ENCODE assay signal across 20 cellular contexts in the genomic region with DNA sequence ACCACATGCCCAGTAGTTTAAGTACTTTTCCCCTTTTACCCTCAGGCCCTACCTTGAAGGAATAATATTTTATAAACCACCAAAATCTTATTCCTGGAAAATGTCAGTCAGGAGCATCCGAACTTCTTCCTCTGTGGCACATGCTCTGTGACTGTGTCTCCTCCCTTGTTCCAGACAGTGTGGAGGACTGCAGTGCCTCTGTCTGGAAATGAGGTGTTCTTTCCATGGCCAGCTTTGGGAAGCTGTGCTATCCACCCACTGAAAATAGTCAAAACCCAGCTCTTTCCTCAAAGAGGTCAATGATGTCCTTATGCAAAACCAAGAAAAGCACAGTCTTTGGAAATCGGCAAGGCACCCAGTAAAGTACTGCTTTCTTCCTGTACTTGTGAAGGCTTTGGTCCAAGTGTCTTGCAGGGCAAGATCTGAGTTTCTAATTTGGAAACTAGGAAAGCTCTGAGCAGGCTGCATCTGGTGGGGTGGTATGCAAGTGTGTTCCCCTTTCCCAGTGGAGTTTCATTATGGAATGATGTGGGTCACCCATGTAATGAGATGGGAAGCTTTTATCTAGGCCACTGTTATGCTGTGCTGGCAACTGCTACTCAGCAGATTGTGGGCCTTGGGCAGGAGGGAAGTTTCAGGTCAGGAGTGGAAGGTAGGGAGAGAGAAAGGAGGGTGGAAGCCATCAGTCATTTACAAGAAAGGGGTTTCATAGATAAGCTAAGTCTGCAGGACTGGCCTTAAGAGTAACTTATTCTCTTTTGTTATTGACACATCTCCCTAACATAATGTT. TPM values are rescaled to one million over a fixed set of nuclear protein-coding genes. Genes with fewer than 3 reads are reported as not detected.
DNase-seq lines count a peak whose midpoint lies in the region; ATAC-seq and TF ChIP-seq lines count a peak whose summit lies in the region.
"Had no signal": no experiment of that assay in that cellular context is flagged by ENCODE, and none has a peak within 500 bp of the region (broad histone marks: within the 10 kb centered on the region; RNA-seq: fewer than 3 reads in every experiment).

No MANE protein-coding gene starts in this region.

- intact Hi-C loops in natural killer cell (cut with micrococcal nuclease) (no loop called here), ovary (cut with DNase I) (no loop called here)
- intact Hi-C loops in activated T-helper 1 cell treated with anti-CD3 and anti-CD28 coated beads, Interleukin-12 subunit alpha, Interleukin-12 subunit beta, Interleukin-2, Interleukin-4 antibody, amounts not matched to agents 30 ng/mL and 10 ng/mL and 1 ng/mL, durations not matched to agents 14 hours and 24 hours and 36 hours (cut with micrococcal nuclease), result no loop called here

- H3K9me3 ChIP-seq in right atrium auricular region, result no peaks in the 10 kb centered on the region
- no peaks in the 10 kb centered on the region for H3K9me3 ChIP-seq in ovary
- H3K9me3 ChIP-seq: MG63 had no signal

- H3K9me3 Mint-ChIP-seq in natural killer cell treated with Interleukin-12 subunit alpha and Interleukin-12 subunit beta and Interleukin-15 and Interleukin-18, amount 100 ng/mL, for 72 hours, result peaks cover 5% of the 10 kb centered on the region
- H3K9me3 Mint-ChIP-seq in natural killer cell, result no peaks in the 10 kb centered on the region
- no peaks in the 10 kb centered on the region for H3K9me3 Mint-ChIP-seq in activated T-helper 1 cell treated with anti-CD3 and anti-CD28 coated beads, Interleukin-12 subunit alpha, Interleukin-12 subunit beta, Interleukin-2, Interleukin-4 antibody, amounts not matched to agents 30 ng/mL and 10 ng/mL and 1 ng/mL, durations not matched to agents 14 hours and 24 hours and 36 hours
- H3K9me3 Mint-ChIP-seq: brain, H9, neural crest cell, type B pancreatic cell had no signal

- no peak overlapping the region for H3K4me3 Mint-ChIP-seq in natural killer cell treated with Interleukin-12 subunit alpha and Interleukin-12 subunit beta and Interleukin-15 and Interleukin-18, amount 100 ng/mL, for 72 hours
- no peak overlapping the region for H3K4me3 Mint-ChIP-seq in natural killer cell
- peak overlapping the region; percentile 70 for H3K4me3 Mint-ChIP-seq in activated T-helper 1 cell treated with anti-CD3 and anti-CD28 coated beads, Interleukin-12 subunit alpha, Interleukin-12 subunit beta, Interleukin-2, Interleukin-4 antibody, amounts not matched to agents 30 ng/mL and 10 ng/mL and 1 ng/mL, durations not matched to agents 14 hours and 24 hours and 36 hours
- H3K4me3 Mint-ChIP-seq: brain, H9, neural crest cell, type B pancreatic cell had no signal

- TF ChIP-seq EP300 in ovary (IDR thresholded peaks at IDR 0.05), result no peak

- H3K36me3 Mint-ChIP-seq in natural killer cell treated with Interleukin-12 subunit alpha and Interleukin-12 subunit beta and Interleukin-15 and Interleukin-18, amount 100 ng/mL, for 72 hours, result peaks cover 5% of the 10 kb centered on the region
- peaks cover 6% of the 10 kb centered on the region for H3K36me3 Mint-ChIP-seq in natural killer cell
- H3K36me3 Mint-ChIP-seq in activated T-helper 1 cell treated with anti-CD3 and anti-CD28 coated beads, Interleukin-12 subunit alpha, Interleukin-12 subunit beta, Interleukin-2, Interleukin-4 antibody, amounts not matched to agents 30 ng/mL and 10 ng/mL and 1 ng/mL, durations not matched to agents 14 hours and 24 hours and 36 hours (ENCODE audit: low read depth), result peaks cover 76% of the 10 kb centered on the region
- H3K36me3 Mint-ChIP-seq: brain, type B pancreatic cell had no signal

- peaks cover 0 to 60% of the 10 kb centered on the region in 2 donors for H3K4me1 ChIP-seq in right atrium auricular region
- peaks cover 11% of the 10 kb centered on the region for H3K4me1 ChIP-seq in ovary (ENCODE audit: insufficient read depth)

- WGBS in ovary, 3 donors, result 68 to 79% (median 77%) methylated on average over 2 of the region's 2 CpGs

- TF ChIP-seq POLR2A in ovary (IDR thresholded peaks at IDR 0.05), result no peak

- no peaks in the 10 kb centered on the region for H3K27me3 Mint-ChIP-seq in natural killer cell treated with Interleukin-12 subunit alpha and Interleukin-12 subunit beta and Interleukin-15 and Interleukin-18, amount 100 ng/mL, for 72 hours
- no peaks in the 10 kb centered on the region for H3K27me3 Mint-ChIP-seq in natural killer cell (ENCODE audit: low read depth in 2 of 2)
- no peaks in the 10 kb centered on the region for H3K27me3 Mint-ChIP-seq in activated T-helper 1 cell treated with anti-CD3 and anti-CD28 coated beads, Interleukin-12 subunit alpha, Interleukin-12 subunit beta, Interleukin-2, Interleukin-4 antibody, amounts not matched to agents 30 ng/mL and 10 ng/mL and 1 ng/mL, durations not matched to agents 14 hours and 24 hours and 36 hours (ENCODE audit: insufficient read depth)

- peaks cover 68 to 76% of the 10 kb centered on the region in 2 donors for H3K4me1 Mint-ChIP-seq in natural killer cell treated with Interleukin-12 subunit alpha and Interleukin-12 subunit beta and Interleukin-15 and Interleukin-18, amount 100 ng/mL, for 72 hours (ENCODE audit: low read depth in 2 of 2)
- H3K4me1 Mint-ChIP-seq in natural killer cell, result peaks cover 88% of the 10 kb centered on the region in 2 donors
- H3K4me1 Mint-ChIP-seq in activated T-helper 1 cell treated with anti-CD3 and anti-CD28 coated beads, Interleukin-12 subunit alpha, Interleukin-12 subunit beta, Interleukin-2, Interleukin-4 antibody, amounts not matched to agents 30 ng/mL and 10 ng/mL and 1 ng/mL, durations not matched to agents 14 hours and 24 hours and 36 hours (ENCODE audit: low read depth), result peaks cover 97% of the 10 kb centered on the region
- H3K4me1 Mint-ChIP-seq: neural crest cell had no signal

- H3K27ac ChIP-seq in right atrium auricular region (peak overlapping the region; percentile 10 to 12), ovary (no peak overlapping the region)
- H3K27ac ChIP-seq: PC-9 had no signal

- no peaks in the 10 kb centered on the region for H3K36me3 ChIP-seq in right atrium auricular region
- no peaks in the 10 kb centered on the region for H3K36me3 ChIP-seq in ovary
- H3K36me3 ChIP-seq: MG63 had no signal

- DNase-seq in natural killer cell treated with Interleukin-12 subunit alpha and Interleukin-12 subunit beta and Interleukin-15 and Interleukin-18, amount 100 ng/mL, for 72 hours (ENCODE audit: low spot score), result no peak
- no peak for DNase-seq in natural killer cell
- DNase-seq in activated T-helper 1 cell treated with anti-CD3 and anti-CD28 coated beads, Interleukin-12 subunit alpha, Interleukin-12 subunit beta, Interleukin-2, Interleukin-4 antibody, amounts not matched to agents 30 ng/mL and 10 ng/mL and 1 ng/mL, durations not matched to agents 14 hours and 24 hours and 36 hours (ENCODE audit: low spot score), result no peak
- DNase-seq in right atrium auricular region (ENCODE audit: low spot score), result no peak
- DNase-seq in GM20000 (ENCODE audit: low spot score), result no peak
- no peak for DNase-seq in ovary
- no peak for DNase-seq in DMS114 treated with DMSO at 0.1 percent for 48 hours (lab: John Stamatoyannopoulos, UW; ENCODE audit: unreplicated experiment)
- DNase-seq: activated CD4-positive, alpha-beta T cell treated with anti-CD3 and anti-CD28 coated beads for 1 hour; activated effector memory CD4-positive, alpha-beta T cell treated with Interleukin-2 at 50 U/mL for 16 hours; DMS79 treated with DMSO at 0.1 percent for 48 hours; H9; MG63; NCI-H2029; NCI-H524; PC-9; SW 1271 had no signal

- H3K4me3 ChIP-seq in right atrium auricular region (no peak overlapping the region), ovary (no peak overlapping the region)
- H3K4me3 ChIP-seq: MG63, PC-9 had no signal

- H3K27me3 ChIP-seq in right atrium auricular region (no peaks in the 10 kb centered on the region), ovary (no peaks in the 10 kb centered on the region)
- H3K27me3 ChIP-seq: MG63 had no signal

- ATAC-seq in natural killer cell treated with Interleukin-12 subunit alpha and Interleukin-12 subunit beta and Interleukin-15 and Interleukin-18, amount 100 ng/mL, for 72 hours, result no peak
- ATAC-seq in natural killer cell, result no peak
- no peak for ATAC-seq in GM18498 (IDR thresholded peaks at IDR 0.05; ENCODE audit: unreplicated experiment)

- H3K27ac Mint-ChIP-seq in natural killer cell treated with Interleukin-12 subunit alpha and Interleukin-12 subunit beta and Interleukin-15 and Interleukin-18, amount 100 ng/mL, for 72 hours, result peak overlapping the region; percentile 76 to 78
- peak overlapping the region in 1 of 2 donors; percentile 5 for H3K27ac Mint-ChIP-seq in natural killer cell
- H3K27ac Mint-ChIP-seq in activated T-helper 1 cell treated with anti-CD3 and anti-CD28 coated beads, Interleukin-12 subunit alpha, Interleukin-12 subunit beta, Interleukin-2, Interleukin-4 antibody, amounts not matched to agents 30 ng/mL and 10 ng/mL and 1 ng/mL, durations not matched to agents 14 hours and 24 hours and 36 hours, result peak overlapping the region; percentile 84
- H3K27ac Mint-ChIP-seq: brain, type B pancreatic cell had no signal

- TF ChIP-seq CTCF in natural killer cell (IDR thresholded peaks at IDR 0.05) (no peak), right atrium auricular region (IDR thresholded peaks at IDR 0.05) (no peak), GM20000 (IDR thresholded peaks at IDR 0.05; ENCODE audit: extremely low read depth, missing control alignments) (no peak), ovary (IDR thresholded peaks at IDR 0.05) (no peak)

RNA-seq across cellular contexts. Expression of gene KIAA0040, which starts 6.0 kb away (rescaled TPM):
- total RNA-seq in natural killer cell treated with Interleukin-12 subunit alpha and Interleukin-12 subunit beta and Interleukin-15 and Interleukin-18, amount 100 ng/mL, for 72 hours, result 10 to 100 TPM; 11.2 to 19.3 TPM
- total RNA-seq in natural killer cell (10 to 100 TPM; 18.0 to 21.2 (median 19.4) TPM), right atrium auricular region (10 to 100 TPM; 11.9 to 37.3 TPM), ovary (10 to 100 TPM in 3 of 7 donors, 1 to 10 TPM in 4; 5.2 to 18.5 (median 9.9) TPM)
- total RNA-seq in activated T-helper 1 cell treated with anti-CD3 and anti-CD28 coated beads, Interleukin-12 subunit alpha, Interleukin-12 subunit beta, Interleukin-2, Interleukin-4 antibody, amounts not matched to agents 30 ng/mL and 10 ng/mL and 1 ng/mL, durations not matched to agents 14 hours and 24 hours and 36 hours, result 43.8 and 45.6 TPM in 2 replicates
- 10 to 100 TPM in 1 of 2 donors, 1 to 10 TPM in 1; 7.3 to 24.7 TPM for polyA plus RNA-seq in ovary

Comparison
In these comparisons a context has a peak if more than half of its experiments do, and no peak if none do; other contexts are left out.
1. H3K27ac ChIP-seq: peak in right atrium auricular region (2 of 2); none in ovary (0 of 2).